In genomic region chr5:80672140-80672736, GRCh38 we compare ENCODE assay signal across 8 cellular contexts. TPM values are rescaled to one million over a fixed set of nuclear protein-coding genes. Genes with fewer than 3 reads are reported as not detected.
DNase-seq lines count a peak whose midpoint lies in the region; ATAC-seq lines count a peak whose summit lies in the region.

No MANE protein-coding gene starts in this region.

- no peaks in the 10 kb centered on the region for H3K27me3 Mint-ChIP-seq in central memory CD8-positive, alpha-beta T cell

- H3K27ac Mint-ChIP-seq in central memory CD8-positive, alpha-beta T cell (ENCODE audit: low read depth): no peak overlapping the region

- no peaks in the 10 kb centered on the region for H3K9me3 Mint-ChIP-seq in central memory CD8-positive, alpha-beta T cell

- ATAC-seq in central memory CD8-positive, alpha-beta T cell (replicated peaks; ENCODE audit: extremely low read depth, poor library complexity, severe bottlenecking): peak; percentile 67
- ATAC-seq in left colon: peak; percentile 67
- no peak for ATAC-seq in GM21529 (IDR thresholded peaks at IDR 0.05; ENCODE audit: unreplicated experiment)

- peaks cover 4% of the 10 kb centered on the region for H3K4me1 Mint-ChIP-seq in central memory CD8-positive, alpha-beta T cell

- intact Hi-C loops in left colon (cut with DNase I, micrococcal nuclease): loop anchor here in 1 of 2 donors (5.0 kb wide), 1 partner anchor 185 kb away; the partner anchor contains the start of gene FAM151B

- DNase-seq in COLO668 (lab: John Stamatoyannopoulos, UW; ENCODE audit: unreplicated experiment): peak; percentile 54
- peak; percentile 62 for DNase-seq in HCEC 1CT
- peak; percentile 73 for DNase-seq in NCI-H2227 (lab: John Stamatoyannopoulos, UW; ENCODE audit: unreplicated experiment)
- peak; percentile 57 for DNase-seq in activated CD4-positive, CD25-positive, alpha-beta regulatory T cell treated with anti-CD3 and anti-CD28 coated beads, Interleukin-2, amount 50 U/mL, for 16 hours (ENCODE audit: low read depth, low spot score)
- peak; percentile 28 to 36 for DNase-seq in central memory CD8-positive, alpha-beta T cell (ENCODE audit: low spot score in 2 of 2)
- peak; percentile 64 to 83 for DNase-seq in left colon
- DNase-seq in stimulated activated CD4-positive, alpha-beta T cell treated with anti-CD3 and anti-CD28 coated beads, Interleukin-4, amount 100 ng/mL, for 4 hours: peak; percentile 48 to 53

- peaks cover 25% of the 10 kb centered on the region for H3K36me3 Mint-ChIP-seq in central memory CD8-positive, alpha-beta T cell (ENCODE audit: insufficient read depth)

- H3K4me3 Mint-ChIP-seq in central memory CD8-positive, alpha-beta T cell: no peak overlapping the region

RNA-seq across cellular contexts. Expression of gene DHFR, which starts 17.5 kb away (rescaled TPM):
- total RNA-seq in left colon: 10 to 100 TPM; 16.8 to 29.2 TPM

RNA-seq across cellular contexts. Expression of gene MSH3, which starts 17.8 kb away (rescaled TPM):
- total RNA-seq in left colon: 10 to 100 TPM; 16.2 to 18.6 TPM
